Comparison of ENCODE assay signal across 8 cellular contexts in the genomic region with DNA sequence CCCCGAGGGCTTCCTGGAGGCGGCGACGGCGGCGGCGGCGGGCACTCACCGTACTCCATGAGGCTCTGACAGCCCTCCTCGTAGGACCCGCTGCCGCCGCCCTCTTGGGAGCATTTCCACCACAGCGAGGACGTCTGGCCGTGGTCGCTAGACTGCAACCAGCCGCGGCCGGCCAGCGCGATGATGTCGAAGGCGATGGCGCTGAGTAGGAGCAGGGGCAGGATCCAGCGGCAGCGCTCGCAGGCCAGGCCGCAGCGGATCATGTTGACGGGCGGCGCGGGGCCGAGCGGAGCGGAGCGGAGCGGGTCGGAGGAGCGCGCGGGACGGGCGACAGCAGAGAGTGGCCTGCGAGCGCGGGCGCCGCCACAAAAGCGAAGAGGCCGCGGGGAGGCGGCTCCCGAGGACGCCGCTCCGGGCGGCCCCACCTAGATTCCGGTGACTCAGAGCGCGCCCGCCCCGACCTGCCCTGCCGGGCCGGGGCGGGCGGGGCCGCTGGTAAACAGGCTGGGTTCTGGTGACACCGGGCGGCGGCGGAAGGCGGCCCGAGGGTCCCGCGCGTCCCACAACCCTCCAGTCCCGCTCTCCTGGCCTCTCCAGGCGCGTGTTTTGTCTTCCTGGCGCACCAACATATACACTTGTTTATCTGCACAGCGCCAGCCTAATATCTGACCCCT. TPM values are rescaled to one million over a fixed set of nuclear protein-coding genes. Genes with fewer than 3 reads are reported as not detected.
DNase-seq lines count a peak whose midpoint lies in the region; ATAC-seq and TF ChIP-seq lines count a peak whose summit lies in the region.

A gene (minus strand): TSS at position 342 of the 674 bp plus-strand sequence. CDS start 79 bp downstream, at position 263.

- H3K27me3 Mint-ChIP-seq in activated T-helper 2 cell treated with anti-CD3 and anti-CD28 coated beads, Interferon-gamma antibody, Interleukin-2, Interleukin-4, amounts not matched to agents 10 μg/mL and 5 μg/mL and 100 μg/mL, durations not matched to agents 14 hours and 24 hours and 36 hours (ENCODE audit: low read depth) = peaks cover 29% of the 10 kb centered on the region
- H3K27me3 Mint-ChIP-seq in nephron progenitor cell (ENCODE audit: low read depth, poor library complexity) = peaks cover 20% of the 10 kb centered on the region

- peaks cover 11% of the 10 kb centered on the region for H3K4me1 ChIP-seq in OCI-LY1 (ENCODE audit: insufficient read depth, low read length, severe bottlenecking)

- no peak for TF ChIP-seq CTCF in OCI-LY1 (IDR thresholded peaks at IDR 0.05; ENCODE audit: low read length)
- TF ChIP-seq CTCF in fibroblast of the aortic adventitia (IDR thresholded peaks at IDR 0.05; ENCODE audit: insufficient read depth, low read length) = no peak
- TF ChIP-seq CTCF in nephron progenitor cell (IDR thresholded peaks at IDR 0.05) = no peak

- no peaks in the 10 kb centered on the region for H4K20me1 ChIP-seq in OCI-LY1 (ENCODE audit: insufficient read depth, low read length)

- intact Hi-C loops in activated T-helper 2 cell treated with anti-CD3 and anti-CD28 coated beads, Interferon-gamma antibody, Interleukin-2, Interleukin-4, amounts not matched to agents 10 μg/mL and 5 μg/mL and 100 μg/mL, durations not matched to agents 14 hours and 24 hours and 36 hours (cut with micrococcal nuclease) = loop anchor here (5.0 kb wide), 2 partner anchors 240 to 615 kb away; a partner anchor contains a TSS

- peak; percentile 44 for ATAC-seq in HG02938 (IDR thresholded peaks at IDR 0.05; ENCODE audit: unreplicated experiment)
- peak; percentile 93 for ATAC-seq in stimulated activated naive CD8-positive, alpha-beta T cell treated with anti-CD3 and anti-CD28 coated beads, Interleukin-15, Interleukin-2, amounts not matched to agents 100 U/mL and 50 U/mL, for 24 hours

- H3K9me3 Mint-ChIP-seq in activated T-helper 2 cell treated with anti-CD3 and anti-CD28 coated beads, Interferon-gamma antibody, Interleukin-2, Interleukin-4, amounts not matched to agents 10 μg/mL and 5 μg/mL and 100 μg/mL, durations not matched to agents 14 hours and 24 hours and 36 hours = no peaks in the 10 kb centered on the region
- H3K9me3 Mint-ChIP-seq in nephron progenitor cell = peaks cover 3% of the 10 kb centered on the region

- no peaks in the 10 kb centered on the region for H3K9me3 ChIP-seq in OCI-LY1 (ENCODE audit: low read length)

- H2AFZ ChIP-seq in OCI-LY1 (ENCODE audit: low read length) = no peak within 1 kb of the TSS

- no peaks in the 10 kb centered on the region for H3F3A ChIP-seq in OCI-LY1 (ENCODE audit: insufficient read depth, low read length)

- peaks cover 26% of the 10 kb centered on the region for H3K4me1 Mint-ChIP-seq in activated T-helper 2 cell treated with anti-CD3 and anti-CD28 coated beads, Interferon-gamma antibody, Interleukin-2, Interleukin-4, amounts not matched to agents 10 μg/mL and 5 μg/mL and 100 μg/mL, durations not matched to agents 14 hours and 24 hours and 36 hours (ENCODE audit: low read depth)
- H3K4me1 Mint-ChIP-seq in nephron progenitor cell = peaks cover 38% of the 10 kb centered on the region

- no peaks in the 10 kb centered on the region for H3K36me3 ChIP-seq in OCI-LY1 (ENCODE audit: insufficient read depth, low read length)

- H3K27ac Mint-ChIP-seq in activated T-helper 2 cell treated with anti-CD3 and anti-CD28 coated beads, Interferon-gamma antibody, Interleukin-2, Interleukin-4, amounts not matched to agents 10 μg/mL and 5 μg/mL and 100 μg/mL, durations not matched to agents 14 hours and 24 hours and 36 hours = peak within 1 kb of the TSS; percentile 77
- peak within 1 kb of the TSS; percentile 62 for H3K27ac Mint-ChIP-seq in nephron progenitor cell

- peak within 1 kb of the TSS; percentile 56 for H3K4me3 ChIP-seq in OCI-LY1 (ENCODE audit: low read depth, low read length, poor library complexity, severe bottlenecking)
- peak within 1 kb of the TSS; percentile 78 for H3K4me3 ChIP-seq in fibroblast of the aortic adventitia (ENCODE audit: low read depth, low read length)

- H3K79me2 ChIP-seq in OCI-LY1 (ENCODE audit: insufficient read depth, low read length) = no peaks in the 10 kb centered on the region

- peaks cover 13% of the 10 kb centered on the region for H3K27me3 ChIP-seq in OCI-LY1 (ENCODE audit: insufficient read depth, low read length)

- H3K9me2 ChIP-seq in OCI-LY1 (ENCODE audit: low read depth, low read length) = no peaks in the 10 kb centered on the region

- H3K4me3 Mint-ChIP-seq in activated T-helper 2 cell treated with anti-CD3 and anti-CD28 coated beads, Interferon-gamma antibody, Interleukin-2, Interleukin-4, amounts not matched to agents 10 μg/mL and 5 μg/mL and 100 μg/mL, durations not matched to agents 14 hours and 24 hours and 36 hours (ENCODE audit: low read depth) = peak within 1 kb of the TSS; percentile 88
- peak within 1 kb of the TSS; percentile 95 for H3K4me3 Mint-ChIP-seq in nephron progenitor cell

- peaks cover 9% of the 10 kb centered on the region for H3K36me3 Mint-ChIP-seq in activated T-helper 2 cell treated with anti-CD3 and anti-CD28 coated beads, Interferon-gamma antibody, Interleukin-2, Interleukin-4, amounts not matched to agents 10 μg/mL and 5 μg/mL and 100 μg/mL, durations not matched to agents 14 hours and 24 hours and 36 hours (ENCODE audit: low read depth)
- H3K36me3 Mint-ChIP-seq in nephron progenitor cell (ENCODE audit: low read depth) = peaks cover 14% of the 10 kb centered on the region

- H3K4me2 ChIP-seq in OCI-LY1 (ENCODE audit: low read length) = peak within 1 kb of the TSS; percentile 67

- peak within 1 kb of the TSS; percentile 8; the same call in 1 of the 2 replicates for H3K9ac ChIP-seq in OCI-LY1 (ENCODE audit: low read length)

- peak; percentile 30 for DNase-seq in NCI-H1694 treated with DMSO at 0.1 percent for 48 hours (lab: John Stamatoyannopoulos, UW)
- no peak for DNase-seq in NCI-H1694 (lab: John Stamatoyannopoulos, UW)
- DNase-seq in activated T-helper 2 cell treated with anti-CD3 and anti-CD28 coated beads, Interferon-gamma antibody, Interleukin-2, Interleukin-4, amounts not matched to agents 10 μg/mL and 5 μg/mL and 100 μg/mL, durations not matched to agents 14 hours and 24 hours and 36 hours (ENCODE audit: low spot score) = peak; percentile 66
- DNase-seq in fibroblast of the aortic adventitia (ENCODE audit: low read depth) = peak; percentile 33
- peak; percentile 76 for DNase-seq in nephron progenitor cell
- DNase-seq in stimulated activated naive CD8-positive, alpha-beta T cell treated with anti-CD3 and anti-CD28 coated beads, Interleukin-15, Interleukin-2, amounts not matched to agents 100 U/mL and 50 U/mL, for 24 hours = peak; percentile 77

- no peak within 1 kb of the TSS for H3K27ac ChIP-seq in OCI-LY1 (ENCODE audit: low read depth, low read length, poor library complexity, severe bottlenecking)

RNA-seq across cellular contexts. Expression of the gene that starts here (rescaled TPM):
- total RNA-seq in activated T-helper 2 cell treated with anti-CD3 and anti-CD28 coated beads, Interferon-gamma antibody, Interleukin-2, Interleukin-4, amounts not matched to agents 10 μg/mL and 5 μg/mL and 100 μg/mL, durations not matched to agents 14 hours and 24 hours and 36 hours = 6.4 and 7.0 TPM in 2 replicates
- total RNA-seq in fibroblast of the aortic adventitia (ENCODE audit: low replicate concordance) = 6.3 and 25.0 TPM in 2 replicates
